ENCODE assay signal across 20 cellular contexts in genomic region chr16:54363760-54364159, GRCh38.
"Had no signal": no experiment of that assay in that cellular context is flagged by ENCODE, and none has a peak within 500 bp of the region (broad histone marks: within the 10 kb centered on the region; RNA-seq: fewer than 3 reads in every experiment).

No MANE protein-coding gene starts in this region.

- H3K27ac ChIP-seq: dorsolateral prefrontal cortex, esophagus muscularis mucosa, gastrocnemius medialis, ovary, right lobe of liver, testis, tibial nerve, upper lobe of right lung, vagina had no signal

- H3K9me3 ChIP-seq: esophagus muscularis mucosa, gastrocnemius medialis, mucosa of descending colon, ovary, right lobe of liver, testis, tibial nerve, upper lobe of right lung, vagina had no signal

- ATAC-seq: gastrocnemius medialis; left lobe of liver; mucosa of descending colon; naive thymus-derived CD8-positive, alpha-beta T cell; right lobe of liver; stimulated activated memory B cell treated with anti-CD40 and anti-IgM and Interleukin-4, amounts not matched to agents 10 μg/mL and 1 μg/mL and 100 μg/mL, for 72 hours; upper lobe of right lung had no signal

- DNase-seq: cortex of kidney; dorsolateral prefrontal cortex; effector CD8-positive, alpha-beta T cell; gastrocnemius medialis; islet precursor cell; mammary epithelial cell; mucosa of descending colon; naive thymus-derived CD8-positive, alpha-beta T cell; nucleus accumbens; ovary; right lobe of liver; stimulated activated CD4-positive, alpha-beta T cell treated with anti-CD3 and anti-CD28 coated beads, Interleukin-4, amount 100 ng/mL, for 24 hours; testis; upper lobe of right lung had no signal

- H3K4me3 Mint-ChIP-seq: naive thymus-derived CD8-positive, alpha-beta T cell; stimulated activated memory B cell treated with anti-CD40 and anti-IgM and Interleukin-4, amounts not matched to agents 10 μg/mL and 1 μg/mL and 100 μg/mL, for 72 hours; stimulated activated naive CD8-positive, alpha-beta T cell treated with anti-CD3 and anti-CD28 coated beads, Interleukin-15, Interleukin-2, amounts not matched to agents 100 ng/mL and 50 ng/mL, for 24 hours had no signal

- H3K4me1 ChIP-seq: esophagus muscularis mucosa, gastrocnemius medialis, right lobe of liver, testis, tibial nerve, upper lobe of right lung, vagina had no signal

- H3K4me1 Mint-ChIP-seq: stimulated activated memory B cell treated with anti-CD40 and anti-IgM and Interleukin-4, amounts not matched to agents 10 μg/mL and 1 μg/mL and 100 μg/mL, for 72 hours had no signal

- H3K27ac Mint-ChIP-seq: naive thymus-derived CD8-positive, alpha-beta T cell; stimulated activated memory B cell treated with anti-CD40 and anti-IgM and Interleukin-4, amounts not matched to agents 10 μg/mL and 1 μg/mL and 100 μg/mL, for 72 hours; stimulated activated naive CD8-positive, alpha-beta T cell treated with anti-CD3 and anti-CD28 coated beads, Interleukin-15, Interleukin-2, amounts not matched to agents 100 ng/mL and 50 ng/mL, for 24 hours had no signal

- H3K9me3 Mint-ChIP-seq: stimulated activated memory B cell treated with anti-CD40 and anti-IgM and Interleukin-4, amounts not matched to agents 10 μg/mL and 1 μg/mL and 100 μg/mL, for 72 hours; stimulated activated naive CD8-positive, alpha-beta T cell treated with anti-CD3 and anti-CD28 coated beads, Interleukin-15, Interleukin-2, amounts not matched to agents 100 ng/mL and 50 ng/mL, for 24 hours had no signal

- H3K36me3 Mint-ChIP-seq: naive thymus-derived CD8-positive, alpha-beta T cell; stimulated activated memory B cell treated with anti-CD40 and anti-IgM and Interleukin-4, amounts not matched to agents 10 μg/mL and 1 μg/mL and 100 μg/mL, for 72 hours had no signal

- H3K36me3 ChIP-seq: esophagus muscularis mucosa, gastrocnemius medialis, ovary, right lobe of liver, tibial nerve, upper lobe of right lung, vagina had no signal

- H3K4me3 ChIP-seq: dorsolateral prefrontal cortex, esophagus muscularis mucosa, gastrocnemius medialis, mucosa of descending colon, ovary, right lobe of liver, testis, tibial nerve, upper lobe of right lung, vagina had no signal

- H3K27me3 ChIP-seq: gastrocnemius medialis, ovary, right lobe of liver, testis, vagina had no signal
